In the genomic region with DNA sequence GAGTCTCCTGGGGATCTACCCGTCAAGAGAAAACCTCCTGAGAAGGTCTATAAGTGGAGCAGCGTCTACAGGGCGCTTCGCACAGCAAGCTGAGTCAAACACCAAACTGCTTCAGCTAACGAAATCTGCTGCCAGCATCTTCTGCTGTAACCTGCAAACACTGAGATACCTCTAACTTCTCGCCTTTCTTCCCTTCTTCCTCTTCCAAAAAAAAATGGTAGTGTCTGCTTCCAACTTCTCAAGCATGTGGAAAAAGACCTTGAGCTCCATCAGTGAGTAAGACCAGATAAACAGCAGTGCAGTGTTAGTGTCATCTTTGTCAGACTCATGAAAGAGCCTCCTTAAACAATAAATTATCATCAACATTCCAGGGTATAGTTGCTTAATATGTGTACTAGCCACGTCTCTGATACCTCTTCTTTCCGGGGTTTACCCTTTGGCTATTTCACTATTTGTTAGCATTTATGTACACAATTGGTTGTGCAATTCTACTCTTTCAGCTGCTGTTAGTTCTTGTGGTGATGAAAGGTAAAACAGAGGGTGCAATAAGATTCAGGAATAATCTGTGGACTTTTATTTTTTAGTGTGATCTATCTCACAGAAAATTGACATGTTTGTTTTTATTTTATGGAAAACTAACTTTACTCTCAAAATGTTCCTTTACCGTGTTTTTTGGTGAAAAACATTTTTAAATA, we compare ENCODE assay signal across 20 cellular contexts.
DNase-seq lines count a peak whose midpoint lies in the region; ATAC-seq and TF ChIP-seq lines count a peak whose summit lies in the region.
"Had no signal": no experiment of that assay in that cellular context is flagged by ENCODE, and none has a peak within 500 bp of the region (broad histone marks: within the 10 kb centered on the region; RNA-seq: fewer than 3 reads in every experiment).

No MANE protein-coding gene starts in this region.

- CTCF ChIA-PET in MCF 10A (lab: Yijun Ruan, JAX) (interaction anchor here (0.6 to 1.2 kb wide), 2 partner anchors 18 to 335 kb away, joined by 3 to 4 read pairs; no protein-coding TSS in a partner anchor), WTC11 (lab: Charles Lee) (no interaction called here)

- no peaks in the 10 kb centered on the region for H3K27me3 ChIP-seq in breast epithelium
- H3K27me3 ChIP-seq: ovary had no signal

- H3K4me3 ChIP-seq in breast epithelium (no peak overlapping the region), fibroblast of the aortic adventitia (ENCODE audit: low read depth, low read length) (no peak overlapping the region)
- H3K4me3 ChIP-seq: ovary, spleen had no signal

- no peak for ATAC-seq in WTC11
- ATAC-seq in HG02884 (IDR thresholded peaks at IDR 0.05; ENCODE audit: unreplicated experiment), result no peak
- ATAC-seq in GM19351 (IDR thresholded peaks at IDR 0.05; ENCODE audit: unreplicated experiment), result no peak
- ATAC-seq in HG03520 (IDR thresholded peaks at IDR 0.05; ENCODE audit: unreplicated experiment), result no peak
- ATAC-seq: activated naive CD8-positive, alpha-beta T cell treated with anti-CD3 and anti-CD28 coated beads, Interleukin-2, amount 50 U/mL, for 24 hours; left cardiac atrium had no signal

- no peaks in the 10 kb centered on the region for H3K36me3 Mint-ChIP-seq in MCF 10A (ENCODE audit: insufficient read depth, unreplicated experiment)
- H3K36me3 Mint-ChIP-seq in WTC11, result no peaks in the 10 kb centered on the region
- H3K36me3 Mint-ChIP-seq: activated CD4-positive, alpha-beta memory T cell treated with anti-CD3 and anti-CD28 coated beads for 36 hours; type B pancreatic cell had no signal

- H3K9me3 ChIP-seq in breast epithelium, result no peaks in the 10 kb centered on the region
- H3K9me3 ChIP-seq: ovary, spleen had no signal

- POLR2A ChIA-PET in MCF 10A (lab: Yijun Ruan, JAX), result interaction anchor here (1.2 to 1.5 kb wide), 3 partner anchors 12 to 94 kb away, joined by 3 read pairs; no protein-coding TSS in a partner anchor
- POLR2A ChIA-PET in WTC11 (lab: Charles Lee), result no interaction called here

- H3K9me3 Mint-ChIP-seq in MCF 10A (ENCODE audit: unreplicated experiment), result no peaks in the 10 kb centered on the region
- H3K9me3 Mint-ChIP-seq in WTC11, result no peaks in the 10 kb centered on the region
- H3K9me3 Mint-ChIP-seq: activated CD4-positive, alpha-beta memory T cell treated with anti-CD3 and anti-CD28 coated beads for 36 hours; activated naive CD8-positive, alpha-beta T cell treated with anti-CD3 and anti-CD28 coated beads, Interleukin-2, amount 50 U/mL, for 24 hours; type B pancreatic cell had no signal

- no TSS peak for BruUV-seq in MCF 10A (replicated peaks; lab: Mats Ljungman, UMichigan)

- H3K4me1 ChIP-seq in breast epithelium, result no peaks in the 10 kb centered on the region
- H3K4me1 ChIP-seq: spleen had no signal

- TF ChIP-seq POLR2A in breast epithelium (IDR thresholded peaks at IDR 0.05), result no peak

- peak; percentile 75 for DNase-seq in MCF 10A (ENCODE audit: unreplicated experiment)
- DNase-seq in breast epithelium (ENCODE audit: low spot score in 2 of 2), result no peak
- DNase-seq in WTC11 (ENCODE audit: low spot score), result no peak
- peak; percentile 36 for DNase-seq in fibroblast of the aortic adventitia (ENCODE audit: low read depth)
- DNase-seq in SKM-1 treated with dmso at 0.1 percent for 144 hours (lab: John Stamatoyannopoulos, UW; ENCODE audit: unreplicated experiment), result no peak
- DNase-seq: activated CD4-positive, alpha-beta memory T cell treated with anti-CD3 and anti-CD28 coated beads for 36 hours; activated naive CD8-positive, alpha-beta T cell treated with anti-CD3 and anti-CD28 coated beads, Interleukin-2, amount 50 U/mL, for 24 hours; activated T-cell treated with anti-CD3 and anti-CD28 coated beads, Interleukin-2, amount 50 U/mL, for 48 hours; head of caudate nucleus; Kasumi-1; left cardiac atrium; NCI-H1694; NCI-H446 treated with DMSO at 0.1 percent for 48 hours; ovary; spleen; stimulated activated naive CD4-positive, alpha-beta T cell had no signal

- H3K36me3 ChIP-seq in breast epithelium, result no peaks in the 10 kb centered on the region
- H3K36me3 ChIP-seq: ovary, spleen had no signal

- TF ChIP-seq CTCF in MCF 10A (IDR thresholded peaks at IDR 0.05; ENCODE audit: unreplicated experiment), result no peak
- no peak for TF ChIP-seq CTCF in breast epithelium (IDR thresholded peaks at IDR 0.05)
- no peak for TF ChIP-seq CTCF in WTC11 (IDR thresholded peaks at IDR 0.05)
- TF ChIP-seq CTCF in fibroblast of the aortic adventitia (IDR thresholded peaks at IDR 0.05; ENCODE audit: insufficient read depth, low read length), result no peak

- peaks cover 16% of the 10 kb centered on the region for H3K4me1 Mint-ChIP-seq in MCF 10A (ENCODE audit: insufficient read depth, unreplicated experiment)
- H3K4me1 Mint-ChIP-seq in WTC11, result no peaks in the 10 kb centered on the region

- H3K27me3 Mint-ChIP-seq in MCF 10A (ENCODE audit: insufficient read depth, unreplicated experiment) (no peaks in the 10 kb centered on the region), WTC11 (ENCODE audit: low read depth) (no peaks in the 10 kb centered on the region)
- H3K27me3 Mint-ChIP-seq: type B pancreatic cell had no signal

- intact Hi-C loops in MCF 10A (cut with micrococcal nuclease), result no loop called here
- intact Hi-C loops in breast epithelium (cut with DNase I; ENCODE audit: low total_unique reads), result no loop called here

- peak overlapping the region; percentile 12 for H3K27ac Mint-ChIP-seq in MCF 10A (ENCODE audit: low read depth, unreplicated experiment)
- H3K27ac Mint-ChIP-seq in WTC11, result no peak overlapping the region
- H3K27ac Mint-ChIP-seq: activated CD4-positive, alpha-beta memory T cell treated with anti-CD3 and anti-CD28 coated beads for 36 hours; activated naive CD8-positive, alpha-beta T cell treated with anti-CD3 and anti-CD28 coated beads, Interleukin-2, amount 50 U/mL, for 24 hours; type B pancreatic cell had no signal

- H3K4me3 Mint-ChIP-seq in MCF 10A (ENCODE audit: unreplicated experiment) (no peak overlapping the region), WTC11 (no peak overlapping the region)
- H3K4me3 Mint-ChIP-seq: activated CD4-positive, alpha-beta memory T cell treated with anti-CD3 and anti-CD28 coated beads for 36 hours; activated naive CD8-positive, alpha-beta T cell treated with anti-CD3 and anti-CD28 coated beads, Interleukin-2, amount 50 U/mL, for 24 hours; type B pancreatic cell had no signal

- no peak overlapping the region for H3K27ac ChIP-seq in breast epithelium
- H3K27ac ChIP-seq: ovary, spleen had no signal

TF ChIP-seq in WTC11, 78 proteins besides CTCF, POLR2A, EP300 and RAD21:
- TF ChIP-seq PRRX2 (CRISPR knock-in tag; IDR thresholded peaks at IDR 0.05) (no peak), GABPB1 (CRISPR knock-in tag; IDR thresholded peaks at IDR 0.05) (peak; percentile 85)

Comparison
In these comparisons a context has a peak if more than half of its experiments do, and no peak if none do; other contexts are left out.
1. DNase-seq: peak in MCF 10A (single experiment) and fibroblast of the aortic adventitia (single experiment); none in breast epithelium (0 of 2), WTC11 (single experiment) and SKM-1 treated with dmso at 0.1 percent for 144 hours (single experiment).